In genomic region chr13:40664100-40665060, GRCh38 we compare ENCODE assay signal across 8 cellular contexts. TPM values are rescaled to one million over a fixed set of nuclear protein-coding genes. Genes with fewer than 3 reads are reported as not detected.
DNase-seq lines count a peak whose midpoint lies in the region; ATAC-seq and TF ChIP-seq lines count a peak whose summit lies in the region.

No MANE protein-coding gene starts in this region.

- peak; percentile 32 for ATAC-seq in GM19467 (IDR thresholded peaks at IDR 0.05; ENCODE audit: unreplicated experiment)

- peak overlapping the region; percentile 80 for H3K27ac ChIP-seq in effector memory CD4-positive, alpha-beta T cell (ENCODE audit: insufficient read depth, low read length, poor library complexity, severe bottlenecking)
- H3K27ac ChIP-seq in mesodermal cell (ENCODE audit: low read depth, low read length, severe bottlenecking), result peak overlapping the region; percentile 52

- 0 to 2% methylated on average over 54 to 76 of the region's 87 CpGs for WGBS in mesodermal cell (ENCODE audit: insufficient coverage in 2 of 2), 2 experiments

- peak; percentile 13 for DNase-seq in BE2C
- DNase-seq in LNCaP clone FGC (ENCODE audit: low read depth), result no peak
- DNase-seq in activated CD8-positive, alpha-beta memory T cell treated with anti-CD3 and anti-CD28 coated beads for 1 hour (ENCODE audit: extremely low read depth in 1 of 2, low read depth in 1 of 2), result peak; percentile 40 to 49
- peak; percentile 57 to 67 (median 65) for DNase-seq in effector memory CD4-positive, alpha-beta T cell
- DNase-seq in stimulated activated CD8-positive, alpha-beta memory T cell treated with anti-CD3 and anti-CD28 coated beads, Interleukin-15, amount 100 ng/mL, for 4 hours (ENCODE audit: low read depth in 2 of 2), result peak; percentile 49 to 51
- no peak for DNase-seq in NCI-H1930 (lab: John Stamatoyannopoulos, UW)

- H3K9me3 ChIP-seq in BE2C (no peaks in the 10 kb centered on the region), mesodermal cell (ENCODE audit: control insufficient read depth, low read length) (no peaks in the 10 kb centered on the region)
- H3K9me3 ChIP-seq in effector memory CD4-positive, alpha-beta T cell (ENCODE audit: control insufficient read depth, low read length), result no peaks in the 10 kb centered on the region

- H3K36me3 ChIP-seq in BE2C (no peaks in the 10 kb centered on the region), mesodermal cell (ENCODE audit: control insufficient read depth, insufficient read depth, low read length) (no peaks in the 10 kb centered on the region)
- no peaks in the 10 kb centered on the region for H3K36me3 ChIP-seq in effector memory CD4-positive, alpha-beta T cell (ENCODE audit: control insufficient read depth, insufficient read depth, low read length)

- no peak overlapping the region; the same call in 1 of the 2 replicates for H3K4me3 ChIP-seq in BE2C (ENCODE audit: low read depth, low read length)
- peak overlapping the region; percentile 62 for H3K4me3 ChIP-seq in LNCaP clone FGC (ENCODE audit: low read depth, low read length)
- peak overlapping the region; percentile 96 for H3K4me3 ChIP-seq in effector memory CD4-positive, alpha-beta T cell (ENCODE audit: insufficient read depth, low read depth, low read length, poor library complexity, severe bottlenecking)
- peak overlapping the region; percentile 88 for H3K4me3 ChIP-seq in mesodermal cell (ENCODE audit: extremely low read depth, insufficient read depth, low read length, poor library complexity, severe bottlenecking)

- H3K27me3 ChIP-seq in BE2C, result peaks cover 44% of the 10 kb centered on the region
- no peaks in the 10 kb centered on the region for H3K27me3 ChIP-seq in effector memory CD4-positive, alpha-beta T cell (replicated peaks; ENCODE audit: control insufficient read depth, insufficient read depth, low read length, poor library complexity, severe bottlenecking)

- no peak for TF ChIP-seq CTCF in BE2C (IDR thresholded peaks at IDR 0.05; ENCODE audit: low read depth, low read length)
- no peak for TF ChIP-seq CTCF in LNCaP clone FGC (IDR thresholded peaks at IDR 0.05; ENCODE audit: control insufficient read depth, extremely low read depth, insufficient read depth)

- H3K4me1 ChIP-seq in BE2C (no peaks in the 10 kb centered on the region), mesodermal cell (ENCODE audit: control insufficient read depth, insufficient read depth, low read length, poor library complexity, severe bottlenecking) (peaks cover 13% of the 10 kb centered on the region)
- peaks cover 43% of the 10 kb centered on the region for H3K4me1 ChIP-seq in effector memory CD4-positive, alpha-beta T cell (ENCODE audit: control insufficient read depth, insufficient read depth, low read length, poor library complexity, severe bottlenecking)

RNA-seq across cellular contexts. Expression of gene FOXO1, which starts 2.1 kb away (rescaled TPM):
- polyA plus RNA-seq in BE2C (2012; ENCODE audit: insufficient read depth, insufficient read length, low read depth), result 0.09 TPM
- 19.2 TPM for polyA plus RNA-seq in mesodermal cell (2013, experiment 1 of 2)
- polyA plus RNA-seq in mesodermal cell (2013, experiment 2 of 2), result 16.7 TPM

Comparison
In these comparisons a context has a peak if more than half of its experiments do, and no peak if none do; other contexts are left out.
1. DNase-seq: peak in BE2C (single experiment), activated CD8-positive, alpha-beta memory T cell treated with anti-CD3 and anti-CD28 coated beads for 1 hour (2 of 2), effector memory CD4-positive, alpha-beta T cell (3 of 3) and stimulated activated CD8-positive, alpha-beta memory T cell treated with anti-CD3 and anti-CD28 coated beads, Interleukin-15, amount 100 ng/mL, for 4 hours (2 of 2); none in LNCaP clone FGC (single experiment) and NCI-H1930 (0 of 2).